ENCODE assay signal across 1 cellular context in the genomic region with DNA sequence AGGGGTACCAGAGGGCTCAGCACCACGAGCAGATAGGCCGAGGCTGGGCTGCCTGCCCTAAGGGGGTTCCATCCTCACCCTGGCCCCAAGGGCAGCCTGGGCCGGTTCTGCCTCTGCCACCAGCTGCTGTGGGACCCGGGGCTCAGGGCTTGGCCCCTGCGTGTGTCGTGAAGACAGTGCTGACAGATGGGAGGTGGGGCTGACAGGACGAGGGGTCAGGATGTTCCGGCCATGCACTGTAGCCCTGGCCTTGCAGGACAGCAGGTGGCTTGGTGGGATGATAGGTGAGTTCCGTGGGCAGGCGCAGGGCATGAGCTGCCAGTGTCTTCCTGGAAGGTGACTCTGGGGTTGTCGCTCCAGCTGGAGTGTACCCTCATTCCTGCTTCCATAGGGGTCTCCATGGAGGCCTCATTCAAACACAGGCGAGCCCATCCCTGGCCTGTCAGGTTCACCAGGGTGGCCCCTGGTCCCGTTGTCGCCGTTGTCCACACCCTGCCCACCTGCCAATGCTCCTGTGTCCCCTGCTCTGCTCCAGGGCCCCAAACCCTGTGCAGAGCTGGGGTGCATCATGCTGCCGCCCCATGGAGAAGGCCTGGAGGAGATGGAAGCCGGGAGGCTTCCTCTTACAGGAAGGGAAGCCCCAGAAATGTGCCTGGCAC.
TF ChIP-seq lines count a peak whose summit lies in the region.

No MANE protein-coding gene starts in this region.

TF ChIP-seq in IMR-90, 13 proteins besides CTCF, POLR2A, EP300 and RAD21:
- no peak for TF ChIP-seq BHLHE40 (IDR thresholded peaks at IDR 0.05; ENCODE audit: low read depth, low read length)
- TF ChIP-seq, protein P1, sequence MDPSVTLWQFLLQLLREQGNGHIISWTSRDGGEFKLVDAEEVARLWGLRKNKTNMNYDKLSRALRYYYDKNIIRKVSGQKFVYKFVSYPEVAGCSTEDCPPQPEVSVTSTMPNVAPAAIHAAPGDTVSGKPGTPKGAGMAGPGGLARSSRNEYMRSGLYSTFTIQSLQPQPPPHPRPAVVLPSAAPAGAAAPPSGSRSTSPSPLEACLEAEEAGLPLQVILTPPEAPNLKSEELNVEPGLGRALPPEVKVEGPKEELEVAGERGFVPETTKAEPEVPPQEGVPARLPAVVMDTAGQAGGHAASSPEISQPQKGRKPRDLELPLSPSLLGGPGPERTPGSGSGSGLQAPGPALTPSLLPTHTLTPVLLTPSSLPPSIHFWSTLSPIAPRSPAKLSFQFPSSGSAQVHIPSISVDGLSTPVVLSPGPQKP (IDR thresholded peaks at IDR 0.05; ENCODE audit: borderline replicate concordance, low read depth, low read length) = no peak
- no peak for TF ChIP-seq NFE2L2 (IDR thresholded peaks at IDR 0.05; ENCODE audit: low read depth, low read length)
- no peak for TF ChIP-seq RFX5 (IDR thresholded peaks at IDR 0.05; ENCODE audit: low read depth, low read length)
- TF ChIP-seq, protein P2, sequence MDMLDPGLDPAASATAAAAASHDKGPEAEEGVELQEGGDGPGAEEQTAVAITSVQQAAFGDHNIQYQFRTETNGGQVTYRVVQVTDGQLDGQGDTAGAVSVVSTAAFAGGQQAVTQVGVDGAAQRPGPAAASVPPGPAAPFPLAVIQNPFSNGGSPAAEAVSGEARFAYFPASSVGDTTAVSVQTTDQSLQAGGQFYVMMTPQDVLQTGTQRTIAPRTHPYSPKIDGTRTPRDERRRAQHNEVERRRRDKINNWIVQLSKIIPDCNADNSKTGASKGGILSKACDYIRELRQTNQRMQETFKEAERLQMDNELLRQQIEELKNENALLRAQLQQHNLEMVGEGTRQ (IDR thresholded peaks at IDR 0.05; ENCODE audit: low read depth, low read length) = no peak
